Comparison of ENCODE assay signal across 1 cellular context in the genomic region with DNA sequence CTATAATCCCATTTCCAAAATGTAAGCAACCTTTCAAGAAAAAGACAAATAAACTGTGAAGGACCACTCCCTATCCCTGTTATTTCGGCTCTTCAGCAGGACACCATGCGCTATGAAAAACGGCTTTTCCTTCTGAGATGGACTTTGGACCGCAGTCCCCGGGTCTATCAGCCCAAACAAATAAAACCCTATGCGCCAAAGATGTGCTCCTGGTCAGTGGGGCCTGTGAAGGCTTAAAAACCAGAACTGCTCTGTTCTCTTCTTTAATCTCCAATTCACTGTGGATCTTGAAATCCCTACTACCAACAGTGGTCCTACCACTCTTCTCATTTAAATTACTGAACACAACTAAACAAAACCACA.
A peak's percentile ranks its signal among the peaks of the same experiment; 100 is the strongest.
TF ChIP-seq lines count a peak whose summit lies in the region.

No MANE protein-coding gene starts in this region.

TF ChIP-seq in HepG2, 621 proteins besides CTCF, POLR2A, EP300 and RAD21 (continued from another document and continues in another):
- TF ChIP-seq, protein P1, sequence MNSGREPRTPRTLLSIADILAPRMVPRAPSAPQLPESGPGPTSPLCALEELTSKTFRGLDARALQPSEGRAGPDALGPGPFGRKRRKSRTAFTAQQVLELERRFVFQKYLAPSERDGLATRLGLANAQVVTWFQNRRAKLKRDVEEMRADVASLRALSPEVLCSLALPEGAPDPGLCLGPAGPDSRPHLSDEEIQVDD (CRISPR knock-in tag; IDR thresholded peaks at IDR 0.05; ENCODE audit: borderline replicate concordance), result no peak
- TF ChIP-seq MIER3 (CRISPR knock-in tag; IDR thresholded peaks at IDR 0.05; ENCODE audit: borderline replicate concordance) (no peak), HMG20A (CRISPR knock-in tag; IDR thresholded peaks at IDR 0.05; ENCODE audit: borderline replicate concordance) (no peak; the same call in 1 of the 2 replicates), ZNF430 (CRISPR knock-in tag; IDR thresholded peaks at IDR 0.05) (no peak), MYPOP (CRISPR knock-in tag; IDR thresholded peaks at IDR 0.05) (0 out of 2 replicates have a peak, but pooled peaks have one; percentile 14), TRAFD1 (CRISPR knock-in tag; IDR thresholded peaks at IDR 0.05; ENCODE audit: borderline replicate concordance) (no peak), JARID2 (CRISPR knock-in tag; IDR thresholded peaks at IDR 0.05; ENCODE audit: insufficient replicate concordance) (no peak), EEA1 (CRISPR knock-in tag; IDR thresholded peaks at IDR 0.05; ENCODE audit: borderline replicate concordance) (no peak), STAT6 (CRISPR knock-in tag; IDR thresholded peaks at IDR 0.05; ENCODE audit: borderline replicate concordance) (no peak), TBL1XR1 (IDR thresholded peaks at IDR 0.05; ENCODE audit: borderline replicate concordance, low read length, partially characterized antibody) (no peak), ZMYM2 (CRISPR knock-in tag; IDR thresholded peaks at IDR 0.05) (no peak), HNF4G (IDR thresholded peaks at IDR 0.05; ENCODE audit: borderline replicate concordance, low read depth, low read length) (peak; percentile 67; the same call in 1 of the 2 replicates), HNF4G (CRISPR knock-in tag; IDR thresholded peaks at IDR 0.05; ENCODE audit: borderline replicate concordance, low read depth) (peak; percentile 32; the same call in 1 of the 2 replicates), NCOA5 (CRISPR knock-in tag; IDR thresholded peaks at IDR 0.05) (no peak), GFI1 (CRISPR knock-in tag; IDR thresholded peaks at IDR 0.05; ENCODE audit: borderline replicate concordance) (peak; percentile 43; the same call in 1 of the 2 replicates), ZNF30 (CRISPR knock-in tag; IDR thresholded peaks at IDR 0.05) (no peak), ZBED4 (CRISPR knock-in tag; IDR thresholded peaks at IDR 0.05; ENCODE audit: borderline replicate concordance) (peak; percentile 92), BCL6 (CRISPR knock-in tag; IDR thresholded peaks at IDR 0.05) (no peak), CBX1 (IDR thresholded peaks at IDR 0.05; ENCODE audit: low read depth) (no peak), FOXK2 (IDR thresholded peaks at IDR 0.05) (no peak), SRSF4 (IDR thresholded peaks at IDR 0.05; ENCODE audit: low read depth, low read length, poor library complexity, severe bottlenecking) (no peak), SOX13 (IDR thresholded peaks at IDR 0.05) (no peak), SOX13 (CRISPR knock-in tag; conservative IDR thresholded peaks at IDR 0.05 in 1 of 2, IDR thresholded peaks at IDR 0.05 in 1 of 2) (0 out of 4 replicates have a peak, but pooled peaks of 1 of the 2 experiments have one; percentile 14), FOXA3 (CRISPR knock-in tag; IDR thresholded peaks at IDR 0.05) (peak; percentile 4; the same call in 1 of the 2 replicates), ZNF546 (CRISPR knock-in tag; conservative IDR thresholded peaks at IDR 0.05) (no peak), EZH2 (conservative IDR thresholded peaks at IDR 0.05; ENCODE audit: low read depth, low read length) (no peak), ZNF772 (CRISPR knock-in tag; IDR thresholded peaks at IDR 0.05) (no peak), STAT5B (CRISPR knock-in tag; IDR thresholded peaks at IDR 0.05) (no peak), PPARG (CRISPR knock-in tag; conservative IDR thresholded peaks at IDR 0.05) (no peak), MTA3 (CRISPR knock-in tag; IDR thresholded peaks at IDR 0.05) (no peak)
- TF ChIP-seq, protein P2, sequence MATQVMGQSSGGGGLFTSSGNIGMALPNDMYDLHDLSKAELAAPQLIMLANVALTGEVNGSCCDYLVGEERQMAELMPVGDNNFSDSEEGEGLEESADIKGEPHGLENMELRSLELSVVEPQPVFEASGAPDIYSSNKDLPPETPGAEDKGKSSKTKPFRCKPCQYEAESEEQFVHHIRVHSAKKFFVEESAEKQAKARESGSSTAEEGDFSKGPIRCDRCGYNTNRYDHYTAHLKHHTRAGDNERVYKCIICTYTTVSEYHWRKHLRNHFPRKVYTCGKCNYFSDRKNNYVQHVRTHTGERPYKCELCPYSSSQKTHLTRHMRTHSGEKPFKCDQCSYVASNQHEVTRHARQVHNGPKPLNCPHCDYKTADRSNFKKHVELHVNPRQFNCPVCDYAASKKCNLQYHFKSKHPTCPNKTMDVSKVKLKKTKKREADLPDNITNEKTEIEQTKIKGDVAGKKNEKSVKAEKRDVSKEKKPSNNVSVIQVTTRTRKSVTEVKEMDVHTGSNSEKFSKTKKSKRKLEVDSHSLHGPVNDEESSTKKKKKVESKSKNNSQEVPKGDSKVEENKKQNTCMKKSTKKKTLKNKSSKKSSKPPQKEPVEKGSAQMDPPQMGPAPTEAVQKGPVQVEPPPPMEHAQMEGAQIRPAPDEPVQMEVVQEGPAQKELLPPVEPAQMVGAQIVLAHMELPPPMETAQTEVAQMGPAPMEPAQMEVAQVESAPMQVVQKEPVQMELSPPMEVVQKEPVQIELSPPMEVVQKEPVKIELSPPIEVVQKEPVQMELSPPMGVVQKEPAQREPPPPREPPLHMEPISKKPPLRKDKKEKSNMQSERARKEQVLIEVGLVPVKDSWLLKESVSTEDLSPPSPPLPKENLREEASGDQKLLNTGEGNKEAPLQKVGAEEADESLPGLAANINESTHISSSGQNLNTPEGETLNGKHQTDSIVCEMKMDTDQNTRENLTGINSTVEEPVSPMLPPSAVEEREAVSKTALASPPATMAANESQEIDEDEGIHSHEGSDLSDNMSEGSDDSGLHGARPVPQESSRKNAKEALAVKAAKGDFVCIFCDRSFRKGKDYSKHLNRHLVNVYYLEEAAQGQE (IDR thresholded peaks at IDR 0.05; ENCODE audit: borderline replicate concordance in 1 of 2, low read depth in 1 of 2, low read length in 2 of 2), result no peak
- TF ChIP-seq, protein P3, sequence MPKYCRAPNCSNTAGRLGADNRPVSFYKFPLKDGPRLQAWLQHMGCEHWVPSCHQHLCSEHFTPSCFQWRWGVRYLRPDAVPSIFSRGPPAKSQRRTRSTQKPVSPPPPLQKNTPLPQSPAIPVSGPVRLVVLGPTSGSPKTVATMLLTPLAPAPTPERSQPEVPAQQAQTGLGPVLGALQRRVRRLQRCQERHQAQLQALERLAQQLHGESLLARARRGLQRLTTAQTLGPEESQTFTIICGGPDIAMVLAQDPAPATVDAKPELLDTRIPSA (CRISPR knock-in tag; IDR thresholded peaks at IDR 0.05; ENCODE audit: borderline replicate concordance), result no peak
- TF ChIP-seq, protein P4, sequence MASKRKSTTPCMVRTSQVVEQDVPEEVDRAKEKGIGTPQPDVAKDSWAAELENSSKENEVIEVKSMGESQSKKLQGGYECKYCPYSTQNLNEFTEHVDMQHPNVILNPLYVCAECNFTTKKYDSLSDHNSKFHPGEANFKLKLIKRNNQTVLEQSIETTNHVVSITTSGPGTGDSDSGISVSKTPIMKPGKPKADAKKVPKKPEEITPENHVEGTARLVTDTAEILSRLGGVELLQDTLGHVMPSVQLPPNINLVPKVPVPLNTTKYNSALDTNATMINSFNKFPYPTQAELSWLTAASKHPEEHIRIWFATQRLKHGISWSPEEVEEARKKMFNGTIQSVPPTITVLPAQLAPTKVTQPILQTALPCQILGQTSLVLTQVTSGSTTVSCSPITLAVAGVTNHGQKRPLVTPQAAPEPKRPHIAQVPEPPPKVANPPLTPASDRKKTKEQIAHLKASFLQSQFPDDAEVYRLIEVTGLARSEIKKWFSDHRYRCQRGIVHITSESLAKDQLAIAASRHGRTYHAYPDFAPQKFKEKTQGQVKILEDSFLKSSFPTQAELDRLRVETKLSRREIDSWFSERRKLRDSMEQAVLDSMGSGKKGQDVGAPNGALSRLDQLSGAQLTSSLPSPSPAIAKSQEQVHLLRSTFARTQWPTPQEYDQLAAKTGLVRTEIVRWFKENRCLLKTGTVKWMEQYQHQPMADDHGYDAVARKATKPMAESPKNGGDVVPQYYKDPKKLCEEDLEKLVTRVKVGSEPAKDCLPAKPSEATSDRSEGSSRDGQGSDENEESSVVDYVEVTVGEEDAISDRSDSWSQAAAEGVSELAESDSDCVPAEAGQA (IDR thresholded peaks at IDR 0.05; ENCODE audit: low read depth), result no peak
- TF ChIP-seq, protein P4 (CRISPR knock-in tag; IDR thresholded peaks at IDR 0.05; ENCODE audit: borderline replicate concordance), result no peak
- TF ChIP-seq, protein P5, sequence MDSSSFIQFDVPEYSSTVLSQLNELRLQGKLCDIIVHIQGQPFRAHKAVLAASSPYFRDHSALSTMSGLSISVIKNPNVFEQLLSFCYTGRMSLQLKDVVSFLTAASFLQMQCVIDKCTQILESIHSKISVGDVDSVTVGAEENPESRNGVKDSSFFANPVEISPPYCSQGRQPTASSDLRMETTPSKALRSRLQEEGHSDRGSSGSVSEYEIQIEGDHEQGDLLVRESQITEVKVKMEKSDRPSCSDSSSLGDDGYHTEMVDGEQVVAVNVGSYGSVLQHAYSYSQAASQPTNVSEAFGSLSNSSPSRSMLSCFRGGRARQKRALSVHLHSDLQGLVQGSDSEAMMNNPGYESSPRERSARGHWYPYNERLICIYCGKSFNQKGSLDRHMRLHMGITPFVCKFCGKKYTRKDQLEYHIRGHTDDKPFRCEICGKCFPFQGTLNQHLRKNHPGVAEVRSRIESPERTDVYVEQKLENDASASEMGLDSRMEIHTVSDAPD (CRISPR knock-in tag; IDR thresholded peaks at IDR 0.05), result no peak; the same call in 1 of the 2 replicates
